Comparison of ENCODE assay signal across 12 cellular contexts in the genomic region with DNA sequence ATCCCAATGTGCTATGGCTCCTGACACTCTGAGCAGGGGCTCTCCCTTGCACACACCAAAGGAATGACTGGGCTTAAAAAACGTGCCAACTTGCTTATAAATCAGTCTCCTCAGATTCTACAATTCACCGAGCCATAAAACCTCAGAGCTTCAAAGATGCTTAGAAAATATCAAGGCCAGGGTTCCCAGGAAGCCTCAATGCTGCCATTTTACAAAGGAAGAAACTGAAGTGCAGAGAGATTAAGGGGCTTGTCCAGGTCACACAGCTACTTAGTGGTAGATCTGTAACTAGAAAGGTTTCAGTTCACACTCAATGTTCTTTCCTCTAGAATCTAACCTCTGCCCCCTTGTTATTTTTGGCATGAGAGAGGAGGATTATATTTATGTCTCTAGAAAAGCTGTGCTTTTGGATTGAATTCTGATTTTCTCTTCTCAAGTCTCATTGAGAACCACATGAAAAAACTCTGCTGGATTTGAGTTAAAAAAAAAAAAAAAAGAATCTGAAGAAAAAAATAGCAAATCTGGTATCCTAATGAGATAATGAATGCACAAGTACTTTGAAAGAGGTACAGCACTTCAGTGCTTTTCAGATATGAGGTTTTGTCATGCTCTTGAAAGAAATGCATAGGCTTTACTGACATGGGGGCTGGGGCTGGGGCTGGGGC. TPM values are rescaled to one million over a fixed set of nuclear protein-coding genes. Genes with fewer than 3 reads are reported as not detected.
A peak's percentile ranks its signal among the peaks of the same experiment; 100 is the strongest.
DNase-seq lines count a peak whose midpoint lies in the region; ATAC-seq and TF ChIP-seq lines count a peak whose summit lies in the region.
"Had no signal": no experiment of that assay in that cellular context is flagged by ENCODE, and none has a peak within 500 bp of the region (broad histone marks: within the 10 kb centered on the region; RNA-seq: fewer than 3 reads in every experiment).

No MANE protein-coding gene starts in this region.

- no peaks in the 10 kb centered on the region for H3K27me3 Mint-ChIP-seq in activated B cell treated with CpG ODN at 0.5 μM for 24 hours

- peak overlapping the region; percentile 96 for H3K27ac Mint-ChIP-seq in activated B cell treated with CpG ODN at 0.5 μM for 24 hours

- H3K4me3 Mint-ChIP-seq in activated B cell treated with CpG ODN at 0.5 μM for 24 hours = peak overlapping the region; percentile 73

- in situ Hi-C loops in Caki2 (cut with HindIII; ENCODE audit: low pct_unique_long_range_greater_than_20kb, low sequenced_read_pairs) = no loop called here

- H3K36me3 Mint-ChIP-seq in activated B cell treated with CpG ODN at 0.5 μM for 24 hours (ENCODE audit: low read depth) = peaks cover 1% of the 10 kb centered on the region

- CTCF ChIA-PET in activated B cell treated with CpG ODN at 0.5 μM for 24 hours (lab: Charles Lee) = interaction anchor here (0.6 to 2.0 kb wide), 6 partner anchors 15 to 41 kb away, joined by 3 to 14 read pairs (median 8); partner anchors contain the start of gene TSPAN33

- ATAC-seq in GM19035 (IDR thresholded peaks at IDR 0.05; ENCODE audit: unreplicated experiment) (peak; percentile 51), HG02885 (IDR thresholded peaks at IDR 0.05; ENCODE audit: poor library complexity, unreplicated experiment) (peak; percentile 49), activated B cell treated with CpG ODN at 0.5 μM for 24 hours (ENCODE audit: low read depth) (peak; percentile 18)

- no peak for TF ChIP-seq CTCF in activated B cell treated with CpG ODN at 0.5 μM for 24 hours (IDR thresholded peaks at IDR 0.05)

- intact Hi-C loops in activated B cell treated with CpG ODN at 0.5 μM for 24 hours (cut with micrococcal nuclease) = loop anchor here (1.0 kb wide), 6 partner anchors 15 to 182 kb away; no protein-coding TSS in a partner anchor

- DNase-seq in Caki2 (ENCODE audit: low read depth) (peak; percentile 18), activated B cell treated with CpG ODN at 0.5 μM for 24 hours (no peak), NCI-H1105 (lab: John Stamatoyannopoulos, UW) (no peak), GDM1 (lab: John Stamatoyannopoulos, UW) (no peak), NCI-H1417 treated with DMSO at 0.1 percent for 48 hours (lab: John Stamatoyannopoulos, UW) (no peak)
- no peak for DNase-seq in stimulated activated CD8-positive, alpha-beta memory T cell treated with anti-CD3 and anti-CD28 coated beads, Interleukin-4, amount 100 ng/mL, for 48 hours
- DNase-seq: Caco-2, dorsolateral prefrontal cortex, NCI-H510A, sigmoid colon had no signal

- H3K4me1 Mint-ChIP-seq in activated B cell treated with CpG ODN at 0.5 μM for 24 hours = peaks cover 40% of the 10 kb centered on the region

- peaks cover 4% of the 10 kb centered on the region for H3K9me3 Mint-ChIP-seq in activated B cell treated with CpG ODN at 0.5 μM for 24 hours

- POLR2A ChIA-PET in activated B cell treated with CpG ODN at 0.5 μM for 24 hours (lab: Charles Lee) = interaction anchor here (0.6 to 2.9 kb wide), 20 partner anchors 10 to 1499 kb away, joined by 3 to 118 read pairs (median 6); partner anchors contain the start of genes TNPO3 and TSPAN33

RNA-seq across cellular contexts. Expression of gene TSPAN33, which starts 22.3 kb away (rescaled TPM):
- total RNA-seq in Caki2 (2014; rRNA removed; shearing (Covaris generic); ENCODE audit: low replicate concordance) = 54.4 and 68.1 TPM in 2 replicates
- 332 and 341 TPM in 2 replicates for total RNA-seq in activated B cell treated with CpG ODN at 0.5 μM for 24 hours
